ENCODE assay signal across 20 cellular contexts in the genomic region with DNA sequence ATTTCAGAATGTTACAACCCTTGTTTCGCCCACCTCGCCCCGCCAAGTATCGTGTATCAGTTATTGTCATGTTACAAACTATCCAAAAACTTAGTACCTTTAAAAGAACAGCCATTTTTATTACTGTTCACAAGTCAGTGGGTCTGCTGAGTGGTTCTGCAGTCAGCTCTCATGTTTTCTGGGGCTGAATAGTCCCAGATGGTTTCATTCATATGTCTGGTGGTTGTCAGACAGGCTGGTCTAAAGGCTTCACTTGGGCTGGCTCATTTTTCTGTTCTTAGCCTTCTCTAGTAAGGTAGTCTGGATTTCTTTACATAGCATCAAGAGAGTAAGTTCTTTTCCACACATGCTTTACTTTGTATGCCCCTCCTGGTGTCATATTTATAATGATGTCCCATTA. TPM values are rescaled to one million over a fixed set of nuclear protein-coding genes. Genes with fewer than 3 reads are reported as not detected.
DNase-seq lines count a peak whose midpoint lies in the region; ATAC-seq, FAIRE-seq and TF ChIP-seq lines count a peak whose summit lies in the region.
"Had no signal": no experiment of that assay in that cellular context is flagged by ENCODE, and none has a peak within 500 bp of the region (broad histone marks: within the 10 kb centered on the region; RNA-seq: fewer than 3 reads in every experiment).

No MANE protein-coding gene starts in this region.

- CTCF ChIA-PET in WTC11 (lab: Charles Lee): no interaction called here

- H3K9me3 Mint-ChIP-seq in WTC11 (no peaks in the 10 kb centered on the region), memory B cell (no peaks in the 10 kb centered on the region), neural progenitor cell (peaks cover 3% of the 10 kb centered on the region)
- H3K9me3 Mint-ChIP-seq: activated CD4-positive, alpha-beta memory T cell treated with anti-CD3 and anti-CD28 coated beads, Interleukin-2, amount 10 ng/mL, durations not matched to agents 7 days and 5 days; stimulated activated naive CD8-positive, alpha-beta T cell treated with anti-CD3 and anti-CD28 coated beads, Interleukin-15, Interleukin-2, amounts not matched to agents 100 ng/mL and 50 ng/mL, for 24 hours had no signal

- intact Hi-C loops in upper lobe of right lung (cut with DNase I): no loop called here

- no peaks in the 10 kb centered on the region for H3K27me3 Mint-ChIP-seq in WTC11 (ENCODE audit: low read depth)
- H3K27me3 Mint-ChIP-seq in memory B cell: no peaks in the 10 kb centered on the region
- H3K27me3 Mint-ChIP-seq in neural progenitor cell (ENCODE audit: insufficient read depth, low read depth): no peaks in the 10 kb centered on the region
- H3K27me3 Mint-ChIP-seq: activated CD4-positive, alpha-beta memory T cell treated with anti-CD3 and anti-CD28 coated beads, Interleukin-2, amount 10 ng/mL, durations not matched to agents 7 days and 5 days; stimulated activated naive CD8-positive, alpha-beta T cell treated with anti-CD3 and anti-CD28 coated beads, Interleukin-15, Interleukin-2, amounts not matched to agents 100 ng/mL and 50 ng/mL, for 24 hours had no signal

- DNase-seq in WTC11 (ENCODE audit: low spot score): no peak
- DNase-seq in memory B cell (ENCODE audit: low spot score in 2 of 2): no peak
- DNase-seq in small intestine: no peak
- no peak for DNase-seq in neural progenitor cell (ENCODE audit: low spot score)
- no peak for DNase-seq in D721Med (ENCODE audit: insufficient read length, low spot score)
- no peak for DNase-seq in upper lobe of right lung
- DNase-seq: activated CD4-positive, alpha-beta memory T cell treated with anti-CD3 and anti-CD28 coated beads, Interleukin-2, amount 10 ng/mL, durations not matched to agents 7 days and 5 days; adrenal gland; Caco-2; caudate nucleus; KG1; left ventricle myocardium inferior; NCI-H2081; NCI-H510A treated with DMSO at 0.1 percent for 48 hours; pancreas had no signal

- H2AFZ ChIP-seq in neural progenitor cell (replicated peaks): no peak overlapping the region

- H3K9ac ChIP-seq in BLaER1 (no peak overlapping the region), neural progenitor cell (no peak overlapping the region)

- H3K4me3 ChIP-seq in BLaER1 (no peak overlapping the region), small intestine (ENCODE audit: low read depth in 1 of 2, low read length in 2 of 2) (no peak overlapping the region), neural progenitor cell (no peak overlapping the region), upper lobe of right lung (no peak overlapping the region)
- H3K4me3 ChIP-seq: adrenal gland, left ventricle myocardium inferior, pancreas had no signal

- H3K36me3 ChIP-seq in BLaER1 (no peaks in the 10 kb centered on the region), small intestine (ENCODE audit: control insufficient read depth in 2 of 2, insufficient read depth in 2 of 2, low read length in 2 of 2) (no peaks in the 10 kb centered on the region), neural progenitor cell (peaks cover under 1% of the 10 kb centered on the region), upper lobe of right lung (no peaks in the 10 kb centered on the region)
- H3K36me3 ChIP-seq: adrenal gland, left ventricle myocardium inferior, pancreas had no signal

- no peak overlapping the region for H3K4me3 Mint-ChIP-seq in WTC11
- no peak overlapping the region for H3K4me3 Mint-ChIP-seq in memory B cell
- H3K4me3 Mint-ChIP-seq in neural progenitor cell: no peak overlapping the region
- H3K4me3 Mint-ChIP-seq: activated CD4-positive, alpha-beta memory T cell treated with anti-CD3 and anti-CD28 coated beads, Interleukin-2, amount 10 ng/mL, durations not matched to agents 7 days and 5 days; stimulated activated naive CD8-positive, alpha-beta T cell treated with anti-CD3 and anti-CD28 coated beads, Interleukin-15, Interleukin-2, amounts not matched to agents 100 ng/mL and 50 ng/mL, for 24 hours had no signal

- H3K36me3 Mint-ChIP-seq in WTC11: peaks cover under 1% of the 10 kb centered on the region
- H3K36me3 Mint-ChIP-seq in memory B cell: peaks cover 4% of the 10 kb centered on the region
- H3K36me3 Mint-ChIP-seq in neural progenitor cell: peaks cover 46% of the 10 kb centered on the region

- H4K20me1 ChIP-seq in BLaER1 (peaks cover 100% of the 10 kb centered on the region), neural progenitor cell (ENCODE audit: low read depth) (peaks cover 99% of the 10 kb centered on the region)

- H3F3A ChIP-seq in neural progenitor cell (ENCODE audit: low read depth): peaks cover 34% of the 10 kb centered on the region

- H3K27me3 ChIP-seq in BLaER1 (no peaks in the 10 kb centered on the region), small intestine (ENCODE audit: control insufficient read depth in 2 of 2, insufficient read depth in 2 of 2, low read length in 2 of 2) (no peaks in the 10 kb centered on the region), neural progenitor cell (no peaks in the 10 kb centered on the region), upper lobe of right lung (no peaks in the 10 kb centered on the region)
- H3K27me3 ChIP-seq: adrenal gland, pancreas had no signal

- H3K4me1 ChIP-seq in BLaER1 (peaks cover 22% of the 10 kb centered on the region), small intestine (ENCODE audit: control insufficient read depth in 2 of 2, insufficient read depth in 1 of 2, low read depth in 1 of 2, low read length in 1 of 2) (no peaks in the 10 kb centered on the region), neural progenitor cell (peaks cover 43% of the 10 kb centered on the region), upper lobe of right lung (peaks cover 6% of the 10 kb centered on the region)

- H3K27ac ChIP-seq in BLaER1 (no peak overlapping the region), small intestine (ENCODE audit: low read depth in 1 of 2, low read length in 1 of 2) (no peak overlapping the region), neural progenitor cell (no peak overlapping the region), upper lobe of right lung (no peak overlapping the region)
- H3K27ac ChIP-seq: adrenal gland, left ventricle myocardium inferior, pancreas, RWPE1 had no signal

- ATAC-seq in GM18868 (IDR thresholded peaks at IDR 0.05; ENCODE audit: unreplicated experiment) (peak; percentile 41), WTC11 (no peak), memory B cell (ENCODE audit: low read depth) (no peak), upper lobe of right lung (no peak)
- ATAC-seq: pancreas, sciatic nerve had no signal

- H3K4me1 Mint-ChIP-seq in WTC11 (peaks cover 75% of the 10 kb centered on the region), memory B cell (peaks cover 32% of the 10 kb centered on the region), neural progenitor cell (peaks cover 7% of the 10 kb centered on the region)

- FAIRE-seq in small intestine (lab: Jason Lieb, UNC) (no peak), D721Med (lab: Jason Lieb, UNC) (no peak)
- FAIRE-seq: pancreas had no signal

- no peaks in the 10 kb centered on the region for H3K9me3 ChIP-seq in BLaER1
- H3K9me3 ChIP-seq in small intestine (ENCODE audit: control insufficient read depth, low read depth): no peaks in the 10 kb centered on the region
- H3K9me3 ChIP-seq in neural progenitor cell (ENCODE audit: low read depth): no peaks in the 10 kb centered on the region
- no peaks in the 10 kb centered on the region for H3K9me3 ChIP-seq in upper lobe of right lung
- H3K9me3 ChIP-seq: adrenal gland, Caco-2, left ventricle myocardium inferior, pancreas had no signal

- peak overlapping the region; percentile 17 for H3K4me2 ChIP-seq in BLaER1
- no peak overlapping the region for H3K4me2 ChIP-seq in neural progenitor cell

- peak overlapping the region; percentile 15 for H3K27ac Mint-ChIP-seq in WTC11
- H3K27ac Mint-ChIP-seq in memory B cell: peak overlapping the region; percentile 45
- H3K27ac Mint-ChIP-seq in neural progenitor cell: no peak overlapping the region
- H3K27ac Mint-ChIP-seq: activated CD4-positive, alpha-beta memory T cell treated with anti-CD3 and anti-CD28 coated beads, Interleukin-2, amount 10 ng/mL, durations not matched to agents 7 days and 5 days had no signal

- POLR2A ChIA-PET in WTC11 (lab: Charles Lee): no interaction called here

- peaks cover 100% of the 10 kb centered on the region for H3K79me2 ChIP-seq in neural progenitor cell (ENCODE audit: low read depth)

- WGBS in small intestine, 3 donors: 92 to 97% (median 96%) methylated on average over 4 of the region's 4 CpGs

- TF ChIP-seq CTCF in WTC11 (IDR thresholded peaks at IDR 0.05) (no peak), neural progenitor cell (IDR thresholded peaks at IDR 0.05) (no peak), D721Med (IDR thresholded peaks at IDR 0.05; ENCODE audit: insufficient read depth, missing control alignments) (no peak), upper lobe of right lung (IDR thresholded peaks at IDR 0.05) (no peak)

TF ChIP-seq in WTC11, 78 proteins besides CTCF, POLR2A, EP300 and RAD21 (continues in another document):
- no peak for TF ChIP-seq NR2C2 (CRISPR knock-in tag; IDR thresholded peaks at IDR 0.05)
- no peak for TF ChIP-seq NFYB (CRISPR knock-in tag; conservative IDR thresholded peaks at IDR 0.05; ENCODE audit: low read depth)
- no peak for TF ChIP-seq TCF7 (CRISPR knock-in tag; IDR thresholded peaks at IDR 0.05; ENCODE audit: low read depth)
- TF ChIP-seq, protein P1, sequence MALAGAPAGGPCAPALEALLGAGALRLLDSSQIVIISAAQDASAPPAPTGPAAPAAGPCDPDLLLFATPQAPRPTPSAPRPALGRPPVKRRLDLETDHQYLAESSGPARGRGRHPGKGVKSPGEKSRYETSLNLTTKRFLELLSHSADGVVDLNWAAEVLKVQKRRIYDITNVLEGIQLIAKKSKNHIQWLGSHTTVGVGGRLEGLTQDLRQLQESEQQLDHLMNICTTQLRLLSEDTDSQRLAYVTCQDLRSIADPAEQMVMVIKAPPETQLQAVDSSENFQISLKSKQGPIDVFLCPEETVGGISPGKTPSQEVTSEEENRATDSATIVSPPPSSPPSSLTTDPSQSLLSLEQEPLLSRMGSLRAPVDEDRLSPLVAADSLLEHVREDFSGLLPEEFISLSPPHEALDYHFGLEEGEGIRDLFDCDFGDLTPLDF (CRISPR knock-in tag; IDR thresholded peaks at IDR 0.05): no peak
- TF ChIP-seq, protein P2, sequence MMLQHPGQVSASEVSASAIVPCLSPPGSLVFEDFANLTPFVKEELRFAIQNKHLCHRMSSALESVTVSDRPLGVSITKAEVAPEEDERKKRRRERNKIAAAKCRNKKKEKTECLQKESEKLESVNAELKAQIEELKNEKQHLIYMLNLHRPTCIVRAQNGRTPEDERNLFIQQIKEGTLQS (CRISPR knock-in tag; conservative IDR thresholded peaks at IDR 0.05): no peak
- TF ChIP-seq PRRX2 (CRISPR knock-in tag; IDR thresholded peaks at IDR 0.05): no peak
- TF ChIP-seq ZNF263 (CRISPR knock-in tag; IDR thresholded peaks at IDR 0.05; ENCODE audit: low read depth): no peak
- no peak for TF ChIP-seq TEAD1 (CRISPR knock-in tag; IDR thresholded peaks at IDR 0.05)
- no peak for TF ChIP-seq SP1 (CRISPR knock-in tag; conservative IDR thresholded peaks at IDR 0.05)
- TF ChIP-seq EMX1 (CRISPR knock-in tag; IDR thresholded peaks at IDR 0.05): no peak

RNA-seq across cellular contexts. Expression of a gene that starts 8.6 kb away (rescaled TPM):
- 39.3 to 42.1 TPM (median 39.9 TPM) in 3 replicates for total RNA-seq in WTC11 (2021)
- polyA plus RNA-seq in small intestine: 1 to 10 TPM; 3.8 to 6.2 (median 5.4) TPM
- 44.1 and 66.8 TPM in 2 replicates for total RNA-seq in neural progenitor cell (ENCODE audit: low replicate concordance)
- 34.0 TPM for total RNA-seq in upper lobe of right lung
